In genomic region chr11:73335204-73335923, GRCh38 we compare ENCODE assay signal across 8 cellular contexts. TPM values are rescaled to one million over a fixed set of nuclear protein-coding genes. Genes with fewer than 3 reads are reported as not detected.
DNase-seq lines count a peak whose midpoint lies in the region; ATAC-seq and TF ChIP-seq lines count a peak whose summit lies in the region.

No MANE protein-coding gene starts in this region.

- WGBS in sigmoid colon, 2 donors, result 14 to 27% methylated on average over 4 of the region's 4 CpGs

- H3K4me3 ChIP-seq in right atrium auricular region (no peak overlapping the region), sigmoid colon (no peak overlapping the region)

- H3K36me3 ChIP-seq in right atrium auricular region (no peaks in the 10 kb centered on the region), sigmoid colon (no peaks in the 10 kb centered on the region)

- TF ChIP-seq EP300 in sigmoid colon (IDR thresholded peaks at IDR 0.05), result no peak

- H3K27ac ChIP-seq in right atrium auricular region (peak overlapping the region; percentile 77 to 79), sigmoid colon (peak overlapping the region; percentile 77 to 90 (median 81))

- ATAC-seq in GM21528 (IDR thresholded peaks at IDR 0.05; ENCODE audit: low FRiP score, unreplicated experiment), result no peak
- ATAC-seq in GM19328 (IDR thresholded peaks at IDR 0.05; ENCODE audit: unreplicated experiment), result no peak

- no peak for TF ChIP-seq POLR2A in sigmoid colon (IDR thresholded peaks at IDR 0.05)

- no peaks in the 10 kb centered on the region for H3K27me3 ChIP-seq in right atrium auricular region
- no peaks in the 10 kb centered on the region for H3K27me3 ChIP-seq in sigmoid colon

- TF ChIP-seq CTCF in GM12801 (IDR thresholded peaks at IDR 0.05; ENCODE audit: extremely low read depth, insufficient read length) (peak; percentile 73), right atrium auricular region (IDR thresholded peaks at IDR 0.05) (peak; percentile 99), sigmoid colon (IDR thresholded peaks at IDR 0.05) (peak; percentile 86 to 99 (median 90))

- H3K9me3 ChIP-seq in right atrium auricular region (no peaks in the 10 kb centered on the region), sigmoid colon (no peaks in the 10 kb centered on the region)

- peak; percentile 69 for DNase-seq in NCI-H1694 (lab: John Stamatoyannopoulos, UW)
- peak; percentile 52 to 70 (median 68) for DNase-seq in T-helper 2 cell
- peak in 53 of 56 donors; percentile 16 to 93 (median 72) for DNase-seq in amygdala (lab: John Stamatoyannopoulos, UW)
- peak; percentile 88 for DNase-seq in right atrium auricular region (ENCODE audit: low spot score)
- DNase-seq in sigmoid colon, result peak; percentile 91

- intact Hi-C loops in sigmoid colon (cut with DNase I), result loop anchor here (1.0 to 10.0 kb wide), 2 partner anchors 28 to 701 kb away; no protein-coding TSS in a partner anchor

- peaks cover 0 to 61% of the 10 kb centered on the region in 2 donors for H3K4me1 ChIP-seq in right atrium auricular region
- H3K4me1 ChIP-seq in sigmoid colon, result peaks cover 0 to 98% (median 82%) of the 10 kb centered on the region in 4 donors

RNA-seq across cellular contexts. Expression of gene ARHGEF17, which starts 27.3 kb away (rescaled TPM):
- total RNA-seq in right atrium auricular region, result 10 to 100 TPM; 41.6 to 59.9 TPM
- 100 to 1,000 TPM in 1 of 4 donors, 10 to 100 TPM in 3; 38.2 to 104 (median 66.9) TPM for total RNA-seq in sigmoid colon
- polyA plus RNA-seq in sigmoid colon, result 10 to 100 TPM in 1 of 3 donors, 1 to 10 TPM in 2; 1.8 to 15.9 (median 2.4) TPM

RNA-seq across cellular contexts. Expression of gene RELT, which starts 40.8 kb away (rescaled TPM):
- 1 to 10 TPM; 2.0 to 7.0 TPM for total RNA-seq in right atrium auricular region
- 1 to 10 TPM in 2 of 4 donors, under 1 TPM in 2; 0.28 to 1.8 (median 0.95) TPM for total RNA-seq in sigmoid colon
- 1 to 10 TPM in 2 of 3 donors, under 1 TPM in 1; 0.92 to 9.3 (median 1.2) TPM for polyA plus RNA-seq in sigmoid colon
